ENCODE assay signal across 1 cellular context in genomic region chr14:59238242-59238641, GRCh38.
TF ChIP-seq lines count a peak whose summit lies in the region.

No MANE protein-coding gene starts in this region.

TF ChIP-seq in SK-N-SH treated with all-trans-retinoic acid at 6 μM for 48 hours, 23 proteins besides CTCF, POLR2A, EP300 and RAD21 (continued from another document):
- TF ChIP-seq ZNF565 (CRISPR knock-in tag; conservative IDR thresholded peaks at IDR 0.05; ENCODE audit: low read depth) (no peak), ARNTL (CRISPR knock-in tag; IDR thresholded peaks at IDR 0.05; ENCODE audit: borderline replicate concordance, low read depth) (no peak), ESRRG (CRISPR knock-in tag; IDR thresholded peaks at IDR 0.05) (no peak), TSHZ2 (CRISPR knock-in tag; IDR thresholded peaks at IDR 0.05) (no peak)
